15 cellular contexts compared by ENCODE assay signal in genomic region chr9:87527211-87527916, GRCh38. TPM values are rescaled to one million over a fixed set of nuclear protein-coding genes. Genes with fewer than 3 reads are reported as not detected.
DNase-seq lines count a peak whose midpoint lies in the region; ATAC-seq, FAIRE-seq and TF ChIP-seq lines count a peak whose summit lies in the region.
"Had no signal": no experiment of that assay in that cellular context is flagged by ENCODE, and none has a peak within 500 bp of the region (broad histone marks: within the 10 kb centered on the region; RNA-seq: fewer than 3 reads in every experiment).

No MANE protein-coding gene starts in this region.

- dilution Hi-C loops in endothelial cell of umbilical vein (cut with MboI; ENCODE audit: extremely low pct_ligation_motif_present, low sequenced_read_pairs) = no loop called here

- H4K20me1 ChIP-seq in endothelial cell of umbilical vein (replicated peaks; ENCODE audit: control insufficient read depth, extremely low read depth, insufficient read depth, low read length) = peaks cover 4% of the 10 kb centered on the region

- FAIRE-seq in endothelial cell of umbilical vein (lab: Jason Lieb, UNC) = peak; percentile 28

- H3K27me3 Mint-ChIP-seq in naive thymus-derived CD8-positive, alpha-beta T cell = peaks cover 0 to 2% (median 0%) of the 10 kb centered on the region in 5 donors

- no peak overlapping the region for H3K27ac Mint-ChIP-seq in naive thymus-derived CD8-positive, alpha-beta T cell
- H3K27ac Mint-ChIP-seq: CD8-positive, alpha-beta T cell had no signal

- H3K9me3 ChIP-seq in endothelial cell of umbilical vein (replicated peaks; ENCODE audit: control insufficient read depth, insufficient read depth, low read length) (no peaks in the 10 kb centered on the region), sigmoid colon (no peaks in the 10 kb centered on the region)

- POLR2A ChIA-PET in endothelial cell of umbilical vein (lab: Charles Lee) = no interaction called here
- POLR2A ChIA-PET in naive thymus-derived CD8-positive, alpha-beta T cell (lab: Charles Lee) = no interaction called here

- TF ChIP-seq POLR2A in endothelial cell of umbilical vein (IDR thresholded peaks at IDR 0.05; ENCODE audit: low read depth, low read length) (no peak), sigmoid colon (IDR thresholded peaks at IDR 0.05) (no peak)

- peaks cover 0 to 8% (median 0%) of the 10 kb centered on the region in 4 donors for H3K4me1 Mint-ChIP-seq in naive thymus-derived CD8-positive, alpha-beta T cell

- H2AFZ ChIP-seq in endothelial cell of umbilical vein (ENCODE audit: low read depth, low read length) = no peak overlapping the region

- WGBS in sigmoid colon, 2 donors = 77 to 86% methylated on average over 13 of the region's 13 CpGs

- H3K36me3 ChIP-seq in endothelial cell of umbilical vein (ENCODE audit: control insufficient read depth in 2 of 2, extremely low read depth in 1 of 2, insufficient read depth in 2 of 2, low read length in 2 of 2) = peaks cover 0 to 7% of the 10 kb centered on the region in 2 experiments
- H3K36me3 ChIP-seq in sigmoid colon = no peaks in the 10 kb centered on the region

- H3K27ac ChIP-seq in endothelial cell of umbilical vein (ENCODE audit: insufficient read depth, low read depth, low read length) (no peak overlapping the region), sigmoid colon (peak overlapping the region; percentile 34 to 69 (median 52))
- H3K27ac ChIP-seq: 22Rv1, KMS-11 had no signal

- H3K79me2 ChIP-seq in endothelial cell of umbilical vein (ENCODE audit: control insufficient read depth, insufficient read depth, low read length) = peaks cover 3% of the 10 kb centered on the region

- no peak overlapping the region for H3K4me3 Mint-ChIP-seq in naive thymus-derived CD8-positive, alpha-beta T cell
- H3K4me3 Mint-ChIP-seq: CD8-positive, alpha-beta T cell had no signal

- intact Hi-C loops in endothelial cell of umbilical vein (cut with micrococcal nuclease) = no loop called here
- intact Hi-C loops in sigmoid colon (cut with DNase I) = no loop called here

- CTCF ChIA-PET in endothelial cell of umbilical vein (lab: Charles Lee) = interaction anchor here (1.3 kb wide), 1 partner anchor 9 kb away, joined by 3 read pairs; no protein-coding TSS in a partner anchor

- no peak overlapping the region for H3K4me2 ChIP-seq in endothelial cell of umbilical vein (ENCODE audit: insufficient read depth, low read length)
- H3K4me2 ChIP-seq: KMS-11 had no signal

- H3K9me1 ChIP-seq in endothelial cell of umbilical vein (replicated peaks; ENCODE audit: control insufficient read depth, extremely low read depth, insufficient read depth, low read length) = no peaks in the 10 kb centered on the region

- H3K4me1 ChIP-seq in endothelial cell of umbilical vein (ENCODE audit: control insufficient read depth, extremely low read depth, insufficient read depth, low read length) (peaks cover 3% of the 10 kb centered on the region), sigmoid colon (peaks cover 0 to 77% (median 61%) of the 10 kb centered on the region in 4 donors)

- no peak for ATAC-seq in GM21786 (IDR thresholded peaks at IDR 0.05; ENCODE audit: unreplicated experiment)
- no peak for ATAC-seq in naive thymus-derived CD8-positive, alpha-beta T cell
- ATAC-seq: CD8-positive, alpha-beta T cell had no signal

- no peak overlapping the region for H3K9ac ChIP-seq in endothelial cell of umbilical vein (replicated peaks; ENCODE audit: extremely low read depth, insufficient read depth, low read length)
- H3K9ac ChIP-seq: KMS-11 had no signal

- TF ChIP-seq CTCF in endothelial cell of umbilical vein (IDR thresholded peaks at IDR 0.05; ENCODE audit: extremely low read depth in 1 of 2, insufficient read depth in 1 of 2, low read depth in 1 of 2, low read length in 2 of 2) = no peak
- no peak for TF ChIP-seq CTCF in sigmoid colon (IDR thresholded peaks at IDR 0.05)

- TF ChIP-seq EP300 in sigmoid colon (IDR thresholded peaks at IDR 0.05) = no peak

- no peaks in the 10 kb centered on the region for H3K27me3 ChIP-seq in endothelial cell of umbilical vein (ENCODE audit: control insufficient read depth in 2 of 2, insufficient read depth in 2 of 2, low read length in 2 of 2)
- H3K27me3 ChIP-seq in sigmoid colon = no peaks in the 10 kb centered on the region

- peak; percentile 28 for DNase-seq in NCI-H1092 treated with DMSO at 0.1 percent for 48 hours (lab: John Stamatoyannopoulos, UW)
- DNase-seq in NCI-H1092 (lab: John Stamatoyannopoulos, UW) = no peak
- DNase-seq in NCI-H748 (lab: John Stamatoyannopoulos, UW; ENCODE audit: unreplicated experiment) = peak; percentile 87
- DNase-seq in endothelial cell of umbilical vein (ENCODE audit: low read depth, low spot score) = no peak
- DNase-seq in sigmoid colon = no peak
- no peak for DNase-seq in naive thymus-derived CD8-positive, alpha-beta T cell
- no peak for DNase-seq in NCI-H128 (lab: John Stamatoyannopoulos, UW; ENCODE audit: unreplicated experiment)
- DNase-seq: CD8-positive, alpha-beta T cell; H7; MM.1S; NCI-H510A; SIG-M5 had no signal

- H3K4me3 ChIP-seq in endothelial cell of umbilical vein (replicated peaks in 1 of 3; ENCODE audit: insufficient read depth in 1 of 3, low read depth in 1 of 3, low read length in 3 of 3) (no peak overlapping the region), sigmoid colon (no peak overlapping the region)

- no peaks in the 10 kb centered on the region for H3K9me3 Mint-ChIP-seq in naive thymus-derived CD8-positive, alpha-beta T cell
- H3K9me3 Mint-ChIP-seq: CD8-positive, alpha-beta T cell had no signal

- BruUV-seq in endothelial cell of umbilical vein (replicated peaks; lab: Mats Ljungman, UMichigan) = no TSS peak

- no peaks in the 10 kb centered on the region for H3K36me3 Mint-ChIP-seq in naive thymus-derived CD8-positive, alpha-beta T cell
- H3K36me3 Mint-ChIP-seq: CD8-positive, alpha-beta T cell had no signal

TF ChIP-seq in endothelial cell of umbilical vein, 7 proteins besides CTCF, POLR2A, EP300 and RAD21:
- TF ChIP-seq FOS (IDR thresholded peaks at IDR 0.05; ENCODE audit: borderline replicate concordance, insufficient read depth, low read length) (no peak), POLR2AphosphoS5 (IDR thresholded peaks at IDR 0.05; ENCODE audit: insufficient read depth, low read depth, low read length) (no peak), GATA2 (IDR thresholded peaks at IDR 0.05; ENCODE audit: insufficient read depth, insufficient read length, low read depth, low read length) (no peak), MYC (IDR thresholded peaks at IDR 0.05; ENCODE audit: low read depth, low read length) (no peak), EZH2 (IDR thresholded peaks at IDR 0.05; ENCODE audit: borderline replicate concordance, low read depth, low read length, severe bottlenecking) (no peak), MAX (IDR thresholded peaks at IDR 0.05; ENCODE audit: insufficient read depth, insufficient read length) (no peak), JUN (IDR thresholded peaks at IDR 0.05; ENCODE audit: borderline replicate concordance, insufficient read depth, insufficient read length, low read depth) (no peak)

RNA-seq across cellular contexts. Expression of gene DAPK1, which starts 29.7 kb away (rescaled TPM):
- total RNA-seq in endothelial cell of umbilical vein (93.4 and 119 TPM in 2 replicates), sigmoid colon (10 to 100 TPM; 78.1 to 92.5 (median 84.4) TPM)
- polyA plus RNA-seq in endothelial cell of umbilical vein (56.7 and 58.9 TPM in 2 replicates), sigmoid colon (1 to 10 TPM; 4.8 to 7.1 (median 5.5) TPM)
- 49.4 and 50.2 TPM in 2 replicates for polyA plus RNA-seq in endothelial cell of umbilical vein (2011; cell fraction: cytosol; rRNA removed)
- 207 and 208 TPM in 2 replicates for polyA plus RNA-seq in endothelial cell of umbilical vein (2011; cell fraction: nucleus; rRNA removed)
- polyA plus RNA-seq in endothelial cell of umbilical vein (2012) = 43.2 and 48.0 TPM in 2 replicates
- polyA minus RNA-seq in endothelial cell of umbilical vein = 214 and 217 TPM in 2 replicates
- 3.2 TPM for polyA minus RNA-seq in endothelial cell of umbilical vein (2011; cell fraction: cytosol; rRNA and poly(A)+ RNA removed)
- polyA minus RNA-seq in endothelial cell of umbilical vein (2011; cell fraction: nucleus; rRNA and poly(A)+ RNA removed) = 218 and 257 TPM in 2 replicates
- 1 to 10 TPM in 1 of 2 experiments, under 1 TPM in 1; 0.55 to 1.9 TPM for total RNA-seq in naive thymus-derived CD8-positive, alpha-beta T cell
- under 1 TPM in 1 of 3 donors, not detected in 2; 0.55 TPM for polyA plus RNA-seq in naive thymus-derived CD8-positive, alpha-beta T cell

Comparison
In these comparisons a context has a peak if more than half of its experiments do, and no peak if none do; other contexts are left out.
1. DNase-seq: peak in NCI-H1092 treated with DMSO at 0.1 percent for 48 hours (single experiment) and NCI-H748 (single experiment); none in NCI-H1092 (single experiment), endothelial cell of umbilical vein (single experiment), sigmoid colon (single experiment), naive thymus-derived CD8-positive, alpha-beta T cell (0 of 10) and NCI-H128 (single experiment).
2. RNA of gene DAPK1, which starts 29.7 kb away (total RNA-seq): 93.4 to 119 TPM in endothelial cell of umbilical vein and 78.1 to 92.5 TPM in sigmoid colon; 0.55 to 1.9 TPM in naive thymus-derived CD8-positive, alpha-beta T cell; every median in the first group is over 10 times any median in the second.